ENCODE assay signal across 1 cellular context in the genomic region with DNA sequence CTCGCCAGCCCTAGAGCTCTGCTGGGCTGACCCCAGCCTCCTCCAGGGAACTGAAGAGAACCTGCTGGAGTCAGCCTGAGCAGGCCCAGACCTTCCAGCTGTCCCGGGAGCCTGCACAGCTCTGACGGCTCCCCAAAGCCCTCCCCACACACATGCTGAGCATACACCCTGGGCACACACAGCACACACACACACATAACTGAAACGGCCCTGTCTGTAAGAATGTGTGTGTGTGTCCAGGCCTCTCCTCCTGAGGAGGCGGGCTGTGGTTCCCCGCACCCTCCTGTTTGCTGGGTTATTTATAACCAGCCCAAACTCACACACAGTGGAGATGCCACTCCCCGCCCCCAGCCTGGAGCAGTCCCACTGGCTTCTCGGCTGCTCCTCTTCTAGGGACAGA.
TF ChIP-seq lines count a peak whose summit lies in the region.

No MANE protein-coding gene starts in this region.

TF ChIP-seq in H1, 55 proteins besides CTCF, POLR2A, EP300 and RAD21 (continued from another document):
- TF ChIP-seq, protein P1, sequence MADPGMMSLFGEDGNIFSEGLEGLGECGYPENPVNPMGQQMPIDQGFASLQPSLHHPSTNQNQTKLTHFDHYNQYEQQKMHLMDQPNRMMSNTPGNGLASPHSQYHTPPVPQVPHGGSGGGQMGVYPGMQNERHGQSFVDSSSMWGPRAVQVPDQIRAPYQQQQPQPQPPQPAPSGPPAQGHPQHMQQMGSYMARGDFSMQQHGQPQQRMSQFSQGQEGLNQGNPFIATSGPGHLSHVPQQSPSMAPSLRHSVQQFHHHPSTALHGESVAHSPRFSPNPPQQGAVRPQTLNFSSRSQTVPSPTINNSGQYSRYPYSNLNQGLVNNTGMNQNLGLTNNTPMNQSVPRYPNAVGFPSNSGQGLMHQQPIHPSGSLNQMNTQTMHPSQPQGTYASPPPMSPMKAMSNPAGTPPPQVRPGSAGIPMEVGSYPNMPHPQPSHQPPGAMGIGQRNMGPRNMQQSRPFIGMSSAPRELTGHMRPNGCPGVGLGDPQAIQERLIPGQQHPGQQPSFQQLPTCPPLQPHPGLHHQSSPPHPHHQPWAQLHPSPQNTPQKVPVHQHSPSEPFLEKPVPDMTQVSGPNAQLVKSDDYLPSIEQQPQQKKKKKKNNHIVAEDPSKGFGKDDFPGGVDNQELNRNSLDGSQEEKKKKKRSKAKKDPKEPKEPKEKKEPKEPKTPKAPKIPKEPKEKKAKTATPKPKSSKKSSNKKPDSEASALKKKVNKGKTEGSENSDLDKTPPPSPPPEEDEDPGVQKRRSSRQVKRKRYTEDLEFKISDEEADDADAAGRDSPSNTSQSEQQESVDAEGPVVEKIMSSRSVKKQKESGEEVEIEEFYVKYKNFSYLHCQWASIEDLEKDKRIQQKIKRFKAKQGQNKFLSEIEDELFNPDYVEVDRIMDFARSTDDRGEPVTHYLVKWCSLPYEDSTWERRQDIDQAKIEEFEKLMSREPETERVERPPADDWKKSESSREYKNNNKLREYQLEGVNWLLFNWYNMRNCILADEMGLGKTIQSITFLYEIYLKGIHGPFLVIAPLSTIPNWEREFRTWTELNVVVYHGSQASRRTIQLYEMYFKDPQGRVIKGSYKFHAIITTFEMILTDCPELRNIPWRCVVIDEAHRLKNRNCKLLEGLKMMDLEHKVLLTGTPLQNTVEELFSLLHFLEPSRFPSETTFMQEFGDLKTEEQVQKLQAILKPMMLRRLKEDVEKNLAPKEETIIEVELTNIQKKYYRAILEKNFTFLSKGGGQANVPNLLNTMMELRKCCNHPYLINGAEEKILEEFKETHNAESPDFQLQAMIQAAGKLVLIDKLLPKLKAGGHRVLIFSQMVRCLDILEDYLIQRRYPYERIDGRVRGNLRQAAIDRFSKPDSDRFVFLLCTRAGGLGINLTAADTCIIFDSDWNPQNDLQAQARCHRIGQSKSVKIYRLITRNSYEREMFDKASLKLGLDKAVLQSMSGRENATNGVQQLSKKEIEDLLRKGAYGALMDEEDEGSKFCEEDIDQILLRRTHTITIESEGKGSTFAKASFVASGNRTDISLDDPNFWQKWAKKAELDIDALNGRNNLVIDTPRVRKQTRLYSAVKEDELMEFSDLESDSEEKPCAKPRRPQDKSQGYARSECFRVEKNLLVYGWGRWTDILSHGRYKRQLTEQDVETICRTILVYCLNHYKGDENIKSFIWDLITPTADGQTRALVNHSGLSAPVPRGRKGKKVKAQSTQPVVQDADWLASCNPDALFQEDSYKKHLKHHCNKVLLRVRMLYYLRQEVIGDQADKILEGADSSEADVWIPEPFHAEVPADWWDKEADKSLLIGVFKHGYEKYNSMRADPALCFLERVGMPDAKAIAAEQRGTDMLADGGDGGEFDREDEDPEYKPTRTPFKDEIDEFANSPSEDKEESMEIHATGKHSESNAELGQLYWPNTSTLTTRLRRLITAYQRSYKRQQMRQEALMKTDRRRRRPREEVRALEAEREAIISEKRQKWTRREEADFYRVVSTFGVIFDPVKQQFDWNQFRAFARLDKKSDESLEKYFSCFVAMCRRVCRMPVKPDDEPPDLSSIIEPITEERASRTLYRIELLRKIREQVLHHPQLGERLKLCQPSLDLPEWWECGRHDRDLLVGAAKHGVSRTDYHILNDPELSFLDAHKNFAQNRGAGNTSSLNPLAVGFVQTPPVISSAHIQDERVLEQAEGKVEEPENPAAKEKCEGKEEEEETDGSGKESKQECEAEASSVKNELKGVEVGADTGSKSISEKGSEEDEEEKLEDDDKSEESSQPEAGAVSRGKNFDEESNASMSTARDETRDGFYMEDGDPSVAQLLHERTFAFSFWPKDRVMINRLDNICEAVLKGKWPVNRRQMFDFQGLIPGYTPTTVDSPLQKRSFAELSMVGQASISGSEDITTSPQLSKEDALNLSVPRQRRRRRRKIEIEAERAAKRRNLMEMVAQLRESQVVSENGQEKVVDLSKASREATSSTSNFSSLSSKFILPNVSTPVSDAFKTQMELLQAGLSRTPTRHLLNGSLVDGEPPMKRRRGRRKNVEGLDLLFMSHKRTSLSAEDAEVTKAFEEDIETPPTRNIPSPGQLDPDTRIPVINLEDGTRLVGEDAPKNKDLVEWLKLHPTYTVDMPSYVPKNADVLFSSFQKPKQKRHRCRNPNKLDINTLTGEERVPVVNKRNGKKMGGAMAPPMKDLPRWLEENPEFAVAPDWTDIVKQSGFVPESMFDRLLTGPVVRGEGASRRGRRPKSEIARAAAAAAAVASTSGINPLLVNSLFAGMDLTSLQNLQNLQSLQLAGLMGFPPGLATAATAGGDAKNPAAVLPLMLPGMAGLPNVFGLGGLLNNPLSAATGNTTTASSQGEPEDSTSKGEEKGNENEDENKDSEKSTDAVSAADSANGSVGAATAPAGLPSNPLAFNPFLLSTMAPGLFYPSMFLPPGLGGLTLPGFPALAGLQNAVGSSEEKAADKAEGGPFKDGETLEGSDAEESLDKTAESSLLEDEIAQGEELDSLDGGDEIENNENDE (IDR thresholded peaks at IDR 0.05; ENCODE audit: insufficient replicate concordance, low read length) = no peak
- no peak for TF ChIP-seq RXRA (IDR thresholded peaks at IDR 0.05; ENCODE audit: insufficient read depth, low read depth, low read length)
- no peak for TF ChIP-seq NANOG (IDR thresholded peaks at IDR 0.05; ENCODE audit: insufficient read depth, low read depth, low read length, poor library complexity, severe bottlenecking)
- no peak for TF ChIP-seq ASH2L (IDR thresholded peaks at IDR 0.05; ENCODE audit: low read length)
- no peak for TF ChIP-seq TBP (IDR thresholded peaks at IDR 0.05; ENCODE audit: low read depth, low read length)
- TF ChIP-seq PHF8 (conservative IDR thresholded peaks at IDR 0.05; ENCODE audit: low read depth, low read length) = no peak
- no peak for TF ChIP-seq HDAC2 (IDR thresholded peaks at IDR 0.05; ENCODE audit: borderline replicate concordance in 1 of 2, low read depth in 2 of 2, low read length in 2 of 2)
- no peak for TF ChIP-seq CBX5 (IDR thresholded peaks at IDR 0.05; ENCODE audit: low read depth, low read length)
- TF ChIP-seq, protein P2, sequence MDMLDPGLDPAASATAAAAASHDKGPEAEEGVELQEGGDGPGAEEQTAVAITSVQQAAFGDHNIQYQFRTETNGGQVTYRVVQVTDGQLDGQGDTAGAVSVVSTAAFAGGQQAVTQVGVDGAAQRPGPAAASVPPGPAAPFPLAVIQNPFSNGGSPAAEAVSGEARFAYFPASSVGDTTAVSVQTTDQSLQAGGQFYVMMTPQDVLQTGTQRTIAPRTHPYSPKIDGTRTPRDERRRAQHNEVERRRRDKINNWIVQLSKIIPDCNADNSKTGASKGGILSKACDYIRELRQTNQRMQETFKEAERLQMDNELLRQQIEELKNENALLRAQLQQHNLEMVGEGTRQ (IDR thresholded peaks at IDR 0.05; ENCODE audit: low read length) = no peak
- TF ChIP-seq SIN3A (conservative IDR thresholded peaks at IDR 0.05 in 1 of 2, IDR thresholded peaks at IDR 0.05 in 1 of 2; ENCODE audit: low read depth in 1 of 2, low read length in 2 of 2) = no peak
- TF ChIP-seq RNF2 (IDR thresholded peaks at IDR 0.05; ENCODE audit: borderline replicate concordance, low read depth, low read length, missing control alignments, poor library complexity, severe bottlenecking) = no peak
- TF ChIP-seq GABPA (IDR thresholded peaks at IDR 0.05; ENCODE audit: borderline replicate concordance, insufficient read depth, low read length) = no peak
- TF ChIP-seq NRF1 (IDR thresholded peaks at IDR 0.05; ENCODE audit: low read depth, low read length) = no peak
